In the genomic region with DNA sequence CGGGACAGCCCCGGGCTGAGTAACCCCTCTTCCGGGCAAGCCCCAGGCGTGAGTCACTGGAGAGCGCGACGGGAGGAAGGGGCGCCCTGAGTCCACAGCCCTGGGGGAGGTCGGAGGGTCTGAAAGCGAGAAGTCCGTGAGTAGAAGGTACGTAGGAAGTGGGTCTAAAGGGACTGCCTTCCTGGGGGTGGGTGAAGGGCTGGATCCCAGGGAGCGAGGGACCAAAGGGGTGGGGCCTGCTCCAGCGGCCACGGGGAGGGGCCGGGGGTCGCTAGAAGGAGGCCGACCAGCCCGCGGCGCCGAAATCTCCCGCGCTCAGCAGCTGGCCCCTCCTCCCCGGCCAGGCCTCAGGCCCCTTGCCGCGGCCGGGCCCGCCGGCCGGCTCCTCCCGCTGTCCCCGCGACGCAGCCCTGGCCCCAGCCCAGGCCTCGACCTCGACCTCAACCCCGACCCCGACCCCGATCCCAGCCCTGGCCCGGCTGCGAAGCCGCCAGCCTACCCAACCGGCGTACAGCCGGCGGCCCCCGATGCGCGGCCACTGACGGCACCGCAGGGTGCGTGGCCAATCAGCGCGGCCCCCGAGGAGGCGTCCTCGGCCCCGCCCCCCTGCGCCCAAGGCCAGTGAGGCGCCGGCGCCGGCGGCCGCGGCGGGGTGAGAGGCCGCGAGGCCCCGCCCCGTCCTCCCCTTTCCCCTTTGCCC, we compare ENCODE assay signal across 8 cellular contexts. TPM values are rescaled to one million over a fixed set of nuclear protein-coding genes. Genes with fewer than 3 reads are reported as not detected.
DNase-seq lines count a peak whose midpoint lies in the region; ATAC-seq lines count a peak whose summit lies in the region.

No MANE protein-coding gene starts in this region.

- no peaks in the 10 kb centered on the region for H3K36me3 Mint-ChIP-seq in IgD-negative memory B cell
- H3K36me3 Mint-ChIP-seq in activated T-cell treated with anti-CD3 and anti-CD28 coated beads, Interleukin-2, amount 50 U/mL, for 24 hours (ENCODE audit: low read depth): peaks cover 36% of the 10 kb centered on the region

- peaks cover 1% of the 10 kb centered on the region for H3K27me3 Mint-ChIP-seq in IgD-negative memory B cell
- no peaks in the 10 kb centered on the region for H3K27me3 Mint-ChIP-seq in activated T-cell treated with anti-CD3 and anti-CD28 coated beads, Interleukin-2, amount 50 U/mL, for 24 hours

- H3K9me3 Mint-ChIP-seq in IgD-negative memory B cell: no peaks in the 10 kb centered on the region
- H3K9me3 Mint-ChIP-seq in activated T-cell treated with anti-CD3 and anti-CD28 coated beads, Interleukin-2, amount 50 U/mL, for 24 hours: no peaks in the 10 kb centered on the region

- ATAC-seq in GM21576 (IDR thresholded peaks at IDR 0.05; ENCODE audit: unreplicated experiment): peak; percentile 77

- peak; percentile 85 for DNase-seq in DMS53 (lab: John Stamatoyannopoulos, UW)
- peak; percentile 93 for DNase-seq in OCI-M1 (lab: John Stamatoyannopoulos, UW)
- DNase-seq in activated T-cell treated with anti-CD3 and anti-CD28 coated beads, Interleukin-2, amount 50 U/mL, for 24 hours: peak; percentile 94
- peak; percentile 89 for DNase-seq in stimulated activated CD8-positive, alpha-beta memory T cell treated with anti-CD3 and anti-CD28 coated beads, Interleukin-4, amount 100 ng/mL, for 48 hours

- H3K4me1 ChIP-seq in esophagus (ENCODE audit: control insufficient read depth in 2 of 2, insufficient read depth in 2 of 2, low read length in 1 of 2) (no peaks in the 10 kb centered on the region), mucosa of rectum (ENCODE audit: control insufficient read depth in 2 of 2, insufficient read depth in 2 of 2, low read length in 2 of 2) (peaks cover 6 to 10% of the 10 kb centered on the region in 2 donors)

- peak overlapping the region; percentile 64 to 90 (median 87) for H3K27ac Mint-ChIP-seq in IgD-negative memory B cell
- peak overlapping the region; percentile 99 for H3K27ac Mint-ChIP-seq in activated T-cell treated with anti-CD3 and anti-CD28 coated beads, Interleukin-2, amount 50 U/mL, for 24 hours

- H3K27me3 ChIP-seq in esophagus (ENCODE audit: control insufficient read depth in 1 of 2, insufficient read depth in 2 of 2, low read length in 2 of 2): no peaks in the 10 kb centered on the region
- no peaks in the 10 kb centered on the region for H3K27me3 ChIP-seq in mucosa of rectum (ENCODE audit: control insufficient read depth in 2 of 2, insufficient read depth in 2 of 2, low read length in 2 of 2)

- no peaks in the 10 kb centered on the region for H3K9me3 ChIP-seq in esophagus (ENCODE audit: control insufficient read depth in 2 of 2, insufficient read depth in 1 of 2, low read depth in 1 of 2, low read length in 1 of 2)
- H3K9me3 ChIP-seq in mucosa of rectum (ENCODE audit: control insufficient read depth in 2 of 2, low read length in 2 of 2): no peaks in the 10 kb centered on the region

- 1% methylated on average over 30 to 72 of the region's 72 CpGs for WGBS in esophagus, 2 donors

- H3K4me3 ChIP-seq in esophagus (ENCODE audit: low read depth in 1 of 2, low read length in 2 of 2) (peak overlapping the region; percentile 75 to 88), mucosa of rectum (ENCODE audit: low read length in 2 of 2) (peak overlapping the region; percentile 79 to 85)

- H3K36me3 ChIP-seq in esophagus (ENCODE audit: control insufficient read depth in 2 of 2, insufficient read depth in 2 of 2, low read length in 1 of 2) (no peaks in the 10 kb centered on the region), mucosa of rectum (ENCODE audit: control insufficient read depth in 2 of 2, insufficient read depth in 2 of 2, low read length in 2 of 2) (no peaks in the 10 kb centered on the region)

- H3K4me1 Mint-ChIP-seq in IgD-negative memory B cell: peaks cover 18 to 35% (median 25%) of the 10 kb centered on the region in 3 donors
- H3K4me1 Mint-ChIP-seq in activated T-cell treated with anti-CD3 and anti-CD28 coated beads, Interleukin-2, amount 50 U/mL, for 24 hours (ENCODE audit: low read depth): peaks cover 41% of the 10 kb centered on the region

- H3K27ac ChIP-seq in esophagus (ENCODE audit: low read depth in 2 of 2, low read length in 1 of 2) (peak overlapping the region; percentile 89 to 94), mucosa of rectum (ENCODE audit: low read depth in 2 of 2, low read length in 2 of 2) (peak overlapping the region; percentile 75 to 85)

- H3K4me3 Mint-ChIP-seq in IgD-negative memory B cell: peak overlapping the region; percentile 88 to 95 (median 92)
- H3K4me3 Mint-ChIP-seq in activated T-cell treated with anti-CD3 and anti-CD28 coated beads, Interleukin-2, amount 50 U/mL, for 24 hours: peak overlapping the region; percentile 85

- peak overlapping the region; percentile 74 to 77 for H3K9ac ChIP-seq in mucosa of rectum (ENCODE audit: low read depth in 1 of 2, low read length in 2 of 2)

RNA-seq across cellular contexts. Expression of gene IPO5, which starts 22.5 kb away (rescaled TPM):
- polyA plus RNA-seq in IgD-negative memory B cell: 25.3 TPM
- polyA plus RNA-seq in esophagus: 10 to 100 TPM; 13.8 to 24.8 TPM

Comparison
In these comparisons a context has a peak if more than half of its experiments do, and no peak if none do; other contexts are left out.
1. Peak in every context shown above with its lines: DNase-seq, ATAC-seq, H3K4me3 ChIP-seq and H3K27ac ChIP-seq.